19 cellular contexts compared by ENCODE assay signal in genomic region chr11:130830563-130830950, GRCh38.
DNase-seq lines count a peak whose midpoint lies in the region; ATAC-seq, FAIRE-seq and TF ChIP-seq lines count a peak whose summit lies in the region.
"Had no signal": no experiment of that assay in that cellular context is flagged by ENCODE, and none has a peak within 500 bp of the region (broad histone marks: within the 10 kb centered on the region; RNA-seq: fewer than 3 reads in every experiment).

No MANE protein-coding gene starts in this region.

- DNase-seq in esophagus muscularis mucosa (ENCODE audit: extremely low spot score) (no peak), right atrium auricular region (ENCODE audit: low spot score) (no peak), trophoblast cell (peak; percentile 26 to 30), aorta (no peak), HTR-8/SVneo (ENCODE audit: insufficient read length, low spot score) (no peak), ACHN (no peak)
- DNase-seq: activated CD4-positive, alpha-beta T cell treated with anti-CD3 and anti-CD28 coated beads, Interleukin-2, amount 10 ng/mL, durations not matched to agents 7 days and 5 days; activated CD8-positive, alpha-beta memory T cell treated with anti-CD3 and anti-CD28 coated beads, Interleukin-2, amount 10 ng/mL, durations not matched to agents 7 days and 5 days; CD4-positive, alpha-beta T cell; effector CD8-positive, alpha-beta T cell; NCI-H1436 treated with DMSO at 0.1 percent for 48 hours; NCI-H510A treated with DMSO at 0.1 percent for 48 hours; NK-92 treated with Interleukin-12 subunit alpha and Interleukin-12 subunit beta, amount 100 ng/mL, for 24 hours; T-helper 2 cell had no signal

- H3K27me3 ChIP-seq in esophagus muscularis mucosa (no peaks in the 10 kb centered on the region), right atrium auricular region (no peaks in the 10 kb centered on the region), trophoblast cell (ENCODE audit: insufficient read depth, low read length) (peaks cover 3% of the 10 kb centered on the region), aorta (ENCODE audit: control insufficient read depth in 1 of 2, insufficient read depth in 2 of 2, low read length in 1 of 2) (no peaks in the 10 kb centered on the region)

- ATAC-seq in aorta (ENCODE audit: low FRiP score), result peak; percentile 21
- ATAC-seq in HG03280 (IDR thresholded peaks at IDR 0.05; ENCODE audit: unreplicated experiment), result no peak
- ATAC-seq: activated CD8-positive, alpha-beta memory T cell treated with anti-CD3 and anti-CD28 coated beads, Interleukin-2, amount 10 ng/mL, durations not matched to agents 7 days and 5 days had no signal

- H3K36me3 ChIP-seq in esophagus muscularis mucosa (no peaks in the 10 kb centered on the region), right atrium auricular region (no peaks in the 10 kb centered on the region), trophoblast cell (ENCODE audit: control insufficient read depth in 1 of 2, insufficient read depth in 2 of 2, low read length in 2 of 2) (no peaks in the 10 kb centered on the region), aorta (ENCODE audit: control insufficient read depth in 1 of 2, insufficient read depth in 2 of 2, low read length in 1 of 2) (no peaks in the 10 kb centered on the region)

- H4K12ac ChIP-seq in trophoblast cell (ENCODE audit: low read depth, low read length), result no peak overlapping the region

- no peak overlapping the region for H2AFZ ChIP-seq in trophoblast cell (ENCODE audit: insufficient read depth, low read length, poor library complexity)

- no peak overlapping the region for H2AK5ac ChIP-seq in trophoblast cell (ENCODE audit: low read length)

- H3K4me2 ChIP-seq in trophoblast cell (ENCODE audit: low read length), result no peak overlapping the region

- H3K27ac ChIP-seq in esophagus muscularis mucosa (replicated peaks in 1 of 4) (peak overlapping the region; percentile 39 to 66 (median 59)), right atrium auricular region (peak overlapping the region; percentile 43 to 45), trophoblast cell (ENCODE audit: low read depth, low read length) (no peak overlapping the region), aorta (ENCODE audit: low read depth in 1 of 2, low read length in 2 of 2) (no peak overlapping the region)
- H3K27ac ChIP-seq: HL-60, SK-N-MC, VCaP had no signal

- H4K8ac ChIP-seq in trophoblast cell (ENCODE audit: low read depth, low read length), result no peak overlapping the region

- in situ Hi-C loops in ACHN (cut with HindIII; ENCODE audit: low pct_ligation_motif_present, low pct_unique_long_range_greater_than_20kb, low sequenced_read_pairs), result no loop called here

- no peak overlapping the region for H3K4ac ChIP-seq in trophoblast cell (ENCODE audit: low read depth, low read length)

- H3K18ac ChIP-seq in trophoblast cell (ENCODE audit: low read length), result no peak overlapping the region

- H2BK5ac ChIP-seq in trophoblast cell (ENCODE audit: low read depth, low read length, poor library complexity), result no peak overlapping the region

- no peak overlapping the region for H2BK12ac ChIP-seq in trophoblast cell (ENCODE audit: low read length)

- intact Hi-C loops in esophagus muscularis mucosa (cut with DNase I) (no loop called here), aorta (cut with DNase I) (no loop called here)

- H2BK120ac ChIP-seq in trophoblast cell (ENCODE audit: insufficient read depth, low read length, poor library complexity), result no peak overlapping the region

- TF ChIP-seq CTCF in esophagus muscularis mucosa (IDR thresholded peaks at IDR 0.05) (no peak), right atrium auricular region (IDR thresholded peaks at IDR 0.05) (no peak)

- no peak for FAIRE-seq in HTR-8/SVneo (lab: Jason Lieb, UNC)
- FAIRE-seq: H54 had no signal

- H3K9ac ChIP-seq in trophoblast cell (ENCODE audit: low read length), result no peak overlapping the region

- no peaks in the 10 kb centered on the region for H3K9me3 ChIP-seq in esophagus muscularis mucosa
- H3K9me3 ChIP-seq in right atrium auricular region, result no peaks in the 10 kb centered on the region
- no peaks in the 10 kb centered on the region for H3K9me3 ChIP-seq in trophoblast cell (ENCODE audit: insufficient read depth, low read depth, low read length)
- no peaks in the 10 kb centered on the region for H3K9me3 ChIP-seq in aorta (ENCODE audit: control insufficient read depth, low read length)

- no peak for TF ChIP-seq EP300 in esophagus muscularis mucosa (IDR thresholded peaks at IDR 0.05)

- no peaks in the 10 kb centered on the region for H3K79me2 ChIP-seq in trophoblast cell (ENCODE audit: control insufficient read depth, insufficient read depth, low read length, poor library complexity)

- WGBS in esophagus muscularis mucosa, result 51% methylated on average over 6 of the region's 6 CpGs
- WGBS in trophoblast cell (ENCODE audit: extremely low coverage, insufficient coverage, insufficient read length), result no CpG with 5 or more reads among the region's 6 CpGs
- WGBS in aorta, 2 donors, result 36 to 39% methylated on average over 6 of the region's 6 CpGs

- H3K4me3 ChIP-seq in esophagus muscularis mucosa (no peak overlapping the region), right atrium auricular region (no peak overlapping the region), trophoblast cell (ENCODE audit: low read depth, low read length) (no peak overlapping the region), aorta (ENCODE audit: low read length in 2 of 2) (no peak overlapping the region)
- H3K4me3 ChIP-seq: SK-N-MC had no signal

- TF ChIP-seq POLR2A in esophagus muscularis mucosa (IDR thresholded peaks at IDR 0.05; ENCODE audit: low read depth), result no peak

- H3K14ac ChIP-seq in trophoblast cell (ENCODE audit: low read length), result no peak overlapping the region

- H3K79me1 ChIP-seq in trophoblast cell (ENCODE audit: low read length), result no peaks in the 10 kb centered on the region

- H4K91ac ChIP-seq in trophoblast cell (ENCODE audit: low read depth, low read length), result no peak overlapping the region

- no peak overlapping the region for H3K23ac ChIP-seq in trophoblast cell (ENCODE audit: low read length)

- H3K4me1 ChIP-seq in esophagus muscularis mucosa (peaks cover 31 to 51% (median 50%) of the 10 kb centered on the region in 4 donors), right atrium auricular region (peaks cover 0 to 37% of the 10 kb centered on the region in 2 donors), trophoblast cell (ENCODE audit: control insufficient read depth in 1 of 2, insufficient read depth in 2 of 2, low read length in 2 of 2) (no peaks in the 10 kb centered on the region), aorta (ENCODE audit: control insufficient read depth in 1 of 2, insufficient read depth in 2 of 2, low read length in 2 of 2) (no peaks in the 10 kb centered on the region)

Comparison
In these comparisons a context has a peak if more than half of its experiments do, and no peak if none do; other contexts are left out.
1. DNase-seq: peak in trophoblast cell (2 of 2); none in esophagus muscularis mucosa (single experiment), right atrium auricular region (single experiment), aorta (0 of 2), HTR-8/SVneo (single experiment) and ACHN (single experiment).
2. H3K27ac ChIP-seq: peak in esophagus muscularis mucosa (4 of 4) and right atrium auricular region (2 of 2); none in trophoblast cell (single experiment) and aorta (0 of 2).